1 cellular context compared by ENCODE assay signal in genomic region chr3:172129868-172130751, GRCh38.
TF ChIP-seq lines count a peak whose summit lies in the region.

No MANE protein-coding gene starts in this region.

TF ChIP-seq in HEK293, 187 proteins besides CTCF, POLR2A, EP300 and RAD21 (continued from another document):
- TF ChIP-seq HIC1 (tag by site-specific recombination; IDR thresholded peaks at IDR 0.05) (peak; percentile 90), ZNF530 (tag by site-specific recombination; IDR thresholded peaks at IDR 0.05; ENCODE audit: low read depth) (no peak), ZNF324 (tag by site-specific recombination; IDR thresholded peaks at IDR 0.05) (peak; percentile 62; the same call in 1 of the 2 replicates), ZNF529 (tag by site-specific recombination; IDR thresholded peaks at IDR 0.05; ENCODE audit: insufficient replicate concordance) (no peak), ZNF600 (tag by site-specific recombination; IDR thresholded peaks at IDR 0.05) (peak; percentile 38; the same call in 1 of the 2 replicates), TRIM28 (IDR thresholded peaks at IDR 0.05; ENCODE audit: borderline replicate concordance, low read length) (peak; percentile 37; the same call in 1 of the 2 replicates), TSHZ1 (tag by site-specific recombination; IDR thresholded peaks at IDR 0.05; ENCODE audit: borderline replicate concordance) (peak; percentile 64; the same call in 1 of the 2 replicates), SP7 (tag by site-specific recombination; IDR thresholded peaks at IDR 0.05) (peak; percentile 69), ZNF335 (tag by site-specific recombination; conservative IDR thresholded peaks at IDR 0.05) (peak; percentile 34; the same call in 1 of the 2 replicates), ZNF777 (tag by site-specific recombination; IDR thresholded peaks at IDR 0.05; ENCODE audit: borderline replicate concordance) (no peak), ZNF692 (tag by site-specific recombination; IDR thresholded peaks at IDR 0.05) (0 out of 2 replicates have a peak, but pooled peaks have one; percentile 43), BCL11B (tag by site-specific recombination; IDR thresholded peaks at IDR 0.05; ENCODE audit: low read depth) (no peak), HOXC10 (CRISPR knock-in tag; IDR thresholded peaks at IDR 0.05) (no peak), KLF17 (tag by site-specific recombination; IDR thresholded peaks at IDR 0.05) (0 out of 2 replicates have a peak, but pooled peaks have one; percentile 52), ZNF423 (tag by site-specific recombination; IDR thresholded peaks at IDR 0.05) (no peak), ZNF398 (tag by site-specific recombination; IDR thresholded peaks at IDR 0.05) (peak; percentile 55; the same call in 1 of the 2 replicates), HOXD13 (CRISPR knock-in tag; IDR thresholded peaks at IDR 0.05; ENCODE audit: borderline replicate concordance) (peak; percentile 58; the same call in 1 of the 2 replicates), KLF1 (tag by site-specific recombination; IDR thresholded peaks at IDR 0.05) (no peak), IKZF3 (tag by site-specific recombination; IDR thresholded peaks at IDR 0.05) (peak; percentile 30; the same call in 1 of the 2 replicates), ZNF629 (tag by site-specific recombination; IDR thresholded peaks at IDR 0.05) (peak; percentile 87), TCF7L2 (IDR thresholded peaks at IDR 0.05; ENCODE audit: borderline replicate concordance, low read depth, low read length) (peak; percentile 56; the same call in 1 of the 2 replicates), ZSCAN18 (tag by site-specific recombination; IDR thresholded peaks at IDR 0.05) (no peak), ZNF169 (tag by site-specific recombination; IDR thresholded peaks at IDR 0.05) (no peak), PATZ1 (tag by site-specific recombination; IDR thresholded peaks at IDR 0.05) (no peak; the same call in 1 of the 2 replicates), ZSCAN23 (tag by site-specific recombination; IDR thresholded peaks at IDR 0.05) (no peak), ZNF214 (tag by site-specific recombination; IDR thresholded peaks at IDR 0.05; ENCODE audit: borderline replicate concordance) (no peak), MYNN (tag by site-specific recombination; IDR thresholded peaks at IDR 0.05; ENCODE audit: borderline replicate concordance) (peak; percentile 87), HOXA7 (CRISPR knock-in tag; IDR thresholded peaks at IDR 0.05; ENCODE audit: borderline replicate concordance) (no peak), ZNF585B (tag by site-specific recombination; IDR thresholded peaks at IDR 0.05) (no peak), ZXDB (tag by site-specific recombination; IDR thresholded peaks at IDR 0.05) (no peak), ZNF132 (tag by site-specific recombination; IDR thresholded peaks at IDR 0.05; ENCODE audit: borderline replicate concordance) (no peak), ZNF548 (tag by site-specific recombination; IDR thresholded peaks at IDR 0.05) (no peak), ZNF701 (tag by site-specific recombination; IDR thresholded peaks at IDR 0.05) (no peak), ZFP69B (tag by site-specific recombination; IDR thresholded peaks at IDR 0.05) (peak; percentile 62; the same call in 1 of the 2 replicates), ZNF223 (tag by site-specific recombination; IDR thresholded peaks at IDR 0.05) (no peak), SETDB1 (IDR thresholded peaks at IDR 0.05; ENCODE audit: insufficient read length, low read length) (no peak)
